In genomic region chr3:189041482-189042090, GRCh38 we compare ENCODE assay signal across 8 cellular contexts.
DNase-seq lines count a peak whose midpoint lies in the region; ATAC-seq and TF ChIP-seq lines count a peak whose summit lies in the region.

No MANE protein-coding gene starts in this region.

- no peaks in the 10 kb centered on the region for H3K27me3 Mint-ChIP-seq in CD4-positive, alpha-beta T cell
- no peaks in the 10 kb centered on the region for H3K27me3 Mint-ChIP-seq in progenitor cell of endocrine pancreas

- no peaks in the 10 kb centered on the region for H3K4me1 ChIP-seq in esophagus squamous epithelium

- no peaks in the 10 kb centered on the region for H3K36me3 Mint-ChIP-seq in CD4-positive, alpha-beta T cell (ENCODE audit: low read depth)
- H3K36me3 Mint-ChIP-seq in progenitor cell of endocrine pancreas (ENCODE audit: insufficient read depth): no peaks in the 10 kb centered on the region

- peak overlapping the region; percentile 5 for H3K27ac Mint-ChIP-seq in CD4-positive, alpha-beta T cell
- H3K27ac Mint-ChIP-seq in progenitor cell of endocrine pancreas: no peak overlapping the region

- DNase-seq in CD4-positive, alpha-beta T cell: peak; percentile 51 to 69 (median 60)
- DNase-seq in NCI-H69 (lab: John Stamatoyannopoulos, UW): peak; percentile 77
- DNase-seq in activated CD8-positive, alpha-beta memory T cell treated with anti-CD3 and anti-CD28 coated beads for 24 hours: peak; percentile 87
- peak; percentile 4 for DNase-seq in esophagus squamous epithelium (lab: John Stamatoyannopoulos, UW)
- DNase-seq in progenitor cell of endocrine pancreas (ENCODE audit: low spot score, unreplicated experiment): no peak
- DNase-seq in epidermal melanocyte (ENCODE audit: insufficient read length, low spot score): no peak

- no peaks in the 10 kb centered on the region for H3K9me3 Mint-ChIP-seq in CD4-positive, alpha-beta T cell
- no peaks in the 10 kb centered on the region for H3K9me3 Mint-ChIP-seq in progenitor cell of endocrine pancreas (ENCODE audit: low read depth)

- no peaks in the 10 kb centered on the region for H3K9me3 ChIP-seq in CD4-positive, alpha-beta T cell (ENCODE audit: control insufficient read depth, low read length)
- H3K9me3 ChIP-seq in esophagus squamous epithelium: no peaks in the 10 kb centered on the region

- no peaks in the 10 kb centered on the region for H3K27me3 ChIP-seq in CD4-positive, alpha-beta T cell (ENCODE audit: control insufficient read depth, insufficient read depth, low read length)
- no peaks in the 10 kb centered on the region for H3K27me3 ChIP-seq in esophagus squamous epithelium

- no peak overlapping the region for H3K27ac ChIP-seq in CD4-positive, alpha-beta T cell (ENCODE audit: low read depth, low read length)
- H3K27ac ChIP-seq in esophagus squamous epithelium: no peak overlapping the region

- no peak overlapping the region for H3K4me3 Mint-ChIP-seq in CD4-positive, alpha-beta T cell
- no peak overlapping the region for H3K4me3 Mint-ChIP-seq in progenitor cell of endocrine pancreas (ENCODE audit: low read depth)

- intact Hi-C loops in CD4-positive, alpha-beta T cell (cut with DNase I, micrococcal nuclease): loop anchor here (1.0 to 2.0 kb wide), 3 partner anchors 103 to 1302 kb away; no protein-coding TSS in a partner anchor
- intact Hi-C loops in esophagus squamous epithelium (cut with DNase I): no loop called here

- POLR2A ChIA-PET in CD4-positive, alpha-beta T cell (lab: Charles Lee): interaction anchor here (0.5 to 1.7 kb wide), 9 partner anchors 11 to 1303 kb away, joined by 3 to 14 read pairs (median 4); no protein-coding TSS in a partner anchor

- ATAC-seq in CD4-positive, alpha-beta T cell (ENCODE audit: poor library complexity): peak; percentile 98
- ATAC-seq in GM19035 (IDR thresholded peaks at IDR 0.05; ENCODE audit: unreplicated experiment) (peak; percentile 100), HG03135 (IDR thresholded peaks at IDR 0.05; ENCODE audit: unreplicated experiment) (peak; percentile 91)

- H3K4me1 Mint-ChIP-seq in CD4-positive, alpha-beta T cell (ENCODE audit: low read depth): peaks cover 8% of the 10 kb centered on the region
- no peaks in the 10 kb centered on the region for H3K4me1 Mint-ChIP-seq in progenitor cell of endocrine pancreas (ENCODE audit: low read depth)

- no peak overlapping the region for H3K4me3 ChIP-seq in esophagus squamous epithelium

- 30 to 32% methylated on average over 2 of the region's 2 CpGs for whole genome bisulfite sequencing in esophagus squamous epithelium, 2 donors

- CTCF ChIA-PET in CD4-positive, alpha-beta T cell (lab: Charles Lee): interaction anchor here (0.7 to 2.8 kb wide), 17 partner anchors 9 to 1302 kb away, joined by 3 to 38 read pairs (median 5); partner anchors contain the start of gene BCL6

- no peak for TF ChIP-seq POLR2A in esophagus squamous epithelium (IDR thresholded peaks at IDR 0.05)

- no peaks in the 10 kb centered on the region for H3K36me3 ChIP-seq in esophagus squamous epithelium

- TF ChIP-seq CTCF in CD4-positive, alpha-beta T cell (IDR thresholded peaks at IDR 0.05): peak; percentile 54
- TF ChIP-seq CTCF in esophagus squamous epithelium (IDR thresholded peaks at IDR 0.05): peak; percentile 41 to 64 (median 44)
- peak; percentile 60 for TF ChIP-seq CTCF in progenitor cell of endocrine pancreas (IDR thresholded peaks at IDR 0.05; ENCODE audit: unreplicated experiment)

Comparison
In these comparisons a context has a peak if more than half of its experiments do, and no peak if none do; other contexts are left out.
1. DNase-seq: peak in CD4-positive, alpha-beta T cell (10 of 10), NCI-H69 (single experiment), activated CD8-positive, alpha-beta memory T cell treated with anti-CD3 and anti-CD28 coated beads for 24 hours (single experiment) and esophagus squamous epithelium (single experiment); none in progenitor cell of endocrine pancreas (single experiment) and epidermal melanocyte (single experiment).
2. Peak in every context shown above with its lines, with median percentiles within 50 percentile points of each other: ATAC-seq and CTCF ChIP-seq.